14 cellular contexts compared by ENCODE assay signal in genomic region chr17:82544431-82545070, GRCh38. TPM values are rescaled to one million over a fixed set of nuclear protein-coding genes. Genes with fewer than 3 reads are reported as not detected.
DNase-seq lines count a peak whose midpoint lies in the region; ATAC-seq and TF ChIP-seq lines count a peak whose summit lies in the region.
"Had no signal": no experiment of that assay in that cellular context is flagged by ENCODE, and none has a peak within 500 bp of the region (broad histone marks: within the 10 kb centered on the region; RNA-seq: fewer than 3 reads in every experiment).

No MANE protein-coding gene starts in this region.

- H3K36me3 ChIP-seq in SK-N-SH (replicated peaks in 1 of 2; ENCODE audit: control insufficient read depth in 1 of 2, insufficient read depth in 2 of 2, low read length in 1 of 2) (peaks cover 0 to 5% of the 10 kb centered on the region in 2 experiments), ovary (no peaks in the 10 kb centered on the region)

- no peak overlapping the region for H3K4me3 ChIP-seq in SK-N-SH (ENCODE audit: low read depth in 2 of 2, low read length in 1 of 2)
- H3K4me3 ChIP-seq in ovary = peak overlapping the region; percentile 17
- H3K4me3 ChIP-seq: SK-N-MC had no signal

- H3K27ac ChIP-seq in SK-N-SH (ENCODE audit: low read depth in 2 of 2, low read length in 1 of 2) = no peak overlapping the region; a peak in 1 of 4 replicates
- peak overlapping the region in 1 of 2 donors; percentile 61 for H3K27ac ChIP-seq in ovary

- peaks cover 3% of the 10 kb centered on the region for H3K9me3 Mint-ChIP-seq in glutamatergic neuron (ENCODE audit: unreplicated experiment)
- no peaks in the 10 kb centered on the region for H3K9me3 Mint-ChIP-seq in natural killer cell treated with Interleukin-12 subunit alpha and Interleukin-12 subunit beta and Interleukin-15 and Interleukin-18, amount 100 ng/mL, for 72 hours
- H3K9me3 Mint-ChIP-seq: activated T-cell treated with anti-CD3 and anti-CD28 coated beads, Interleukin-2, amount 50 U/mL, for 4 hours had no signal

- peaks cover 100% of the 10 kb centered on the region for H3K79me2 ChIP-seq in SK-N-SH (ENCODE audit: insufficient read depth)

- H3K9ac ChIP-seq in SK-N-SH = no peak overlapping the region

- intact Hi-C loops in ovary (cut with DNase I) = loop anchor here in 1 of 4 donors (5.0 kb wide), 1 partner anchor 52 kb away; no protein-coding TSS in a partner anchor

- no peaks in the 10 kb centered on the region for H3F3A ChIP-seq in SK-N-SH (replicated peaks; ENCODE audit: insufficient read depth)

- peaks cover 95% of the 10 kb centered on the region for H4K20me1 ChIP-seq in SK-N-SH (ENCODE audit: insufficient read depth)

- no peak for ATAC-seq in SK-N-SH treated with all-trans-retinoic acid at 6 μM for 48 hours
- no peak for ATAC-seq in natural killer cell treated with Interleukin-12 subunit alpha and Interleukin-12 subunit beta and Interleukin-15 and Interleukin-18, amount 100 ng/mL, for 72 hours
- ATAC-seq in GM18909 (IDR thresholded peaks at IDR 0.05; ENCODE audit: poor library complexity, unreplicated experiment) = no peak
- ATAC-seq: activated T-cell treated with anti-CD3 and anti-CD28 coated beads, Interleukin-2, amount 50 U/mL, for 4 hours had no signal

- peak overlapping the region; percentile 35 for H3K4me3 Mint-ChIP-seq in glutamatergic neuron (ENCODE audit: unreplicated experiment)
- H3K4me3 Mint-ChIP-seq in natural killer cell treated with Interleukin-12 subunit alpha and Interleukin-12 subunit beta and Interleukin-15 and Interleukin-18, amount 100 ng/mL, for 72 hours = no peak overlapping the region
- H3K4me3 Mint-ChIP-seq: activated T-cell treated with anti-CD3 and anti-CD28 coated beads, Interleukin-2, amount 50 U/mL, for 4 hours had no signal

- no peaks in the 10 kb centered on the region for H3K27me3 ChIP-seq in SK-N-SH (ENCODE audit: insufficient read depth)
- no peaks in the 10 kb centered on the region for H3K27me3 ChIP-seq in ovary

- no peaks in the 10 kb centered on the region for H3K36me3 Mint-ChIP-seq in glutamatergic neuron (ENCODE audit: unreplicated experiment)
- no peaks in the 10 kb centered on the region for H3K36me3 Mint-ChIP-seq in natural killer cell treated with Interleukin-12 subunit alpha and Interleukin-12 subunit beta and Interleukin-15 and Interleukin-18, amount 100 ng/mL, for 72 hours

- TF ChIP-seq RAD21 in SK-N-SH (IDR thresholded peaks at IDR 0.05; ENCODE audit: low read length) = no peak

- peak; percentile 62 for DNase-seq in SK-N-SH
- DNase-seq in glutamatergic neuron = peak; percentile 23
- DNase-seq in ovary = peak in 3 of 5 donors; percentile 43 to 61 (median 45)
- DNase-seq in GM10266 (ENCODE audit: extremely low spot score) = no peak
- no peak for DNase-seq in NCI-H345 treated with DMSO at 0.1 percent for 48 hours (lab: John Stamatoyannopoulos, UW; ENCODE audit: unreplicated experiment)
- DNase-seq in natural killer cell treated with Interleukin-12 subunit alpha and Interleukin-12 subunit beta and Interleukin-15 and Interleukin-18, amount 100 ng/mL, for 72 hours (ENCODE audit: low spot score) = no peak
- DNase-seq: activated T-cell treated with anti-CD3 and anti-CD28 coated beads, Interleukin-2, amount 50 U/mL, for 4 hours; Calu3; NCI-H1436 treated with DMSO at 0.1 percent for 48 hours; NCI-H82; retina had no signal

- WGBS in SK-N-SH (ENCODE audit: low lambda C conversion rate) = 87% methylated on average over 16 of the region's 16 CpGs
- 41 to 60% (median 47%) methylated on average over 16 of the region's 16 CpGs for WGBS in ovary, 3 donors

- no peak for TF ChIP-seq EP300 in SK-N-SH (IDR thresholded peaks at IDR 0.05; ENCODE audit: borderline replicate concordance in 1 of 2, low read depth in 1 of 2, low read length in 1 of 2)
- TF ChIP-seq EP300 in ovary (IDR thresholded peaks at IDR 0.05) = no peak

- peaks cover 31% of the 10 kb centered on the region for H3K4me1 Mint-ChIP-seq in glutamatergic neuron (ENCODE audit: low read depth, unreplicated experiment)
- peaks cover 25 to 34% of the 10 kb centered on the region in 2 donors for H3K4me1 Mint-ChIP-seq in natural killer cell treated with Interleukin-12 subunit alpha and Interleukin-12 subunit beta and Interleukin-15 and Interleukin-18, amount 100 ng/mL, for 72 hours (ENCODE audit: low read depth in 2 of 2)

- TF ChIP-seq CTCF in SK-N-SH (IDR thresholded peaks at IDR 0.05) = no peak
- no peak for TF ChIP-seq CTCF in glutamatergic neuron (IDR thresholded peaks at IDR 0.05; ENCODE audit: partially characterized antibody, unreplicated experiment)
- no peak for TF ChIP-seq CTCF in ovary (IDR thresholded peaks at IDR 0.05)
- TF ChIP-seq CTCF in GM10266 (IDR thresholded peaks at IDR 0.05; ENCODE audit: control insufficient read depth, insufficient read depth, low read depth, missing control alignments) = no peak

- H3K27ac Mint-ChIP-seq in glutamatergic neuron (ENCODE audit: unreplicated experiment) = peak overlapping the region; percentile 74
- no peak overlapping the region for H3K27ac Mint-ChIP-seq in natural killer cell treated with Interleukin-12 subunit alpha and Interleukin-12 subunit beta and Interleukin-15 and Interleukin-18, amount 100 ng/mL, for 72 hours

- POLR2A ChIA-PET in SK-N-SH (lab: Yijun Ruan, JAX) = interaction anchor here (0.7 to 1.0 kb wide), 2 partner anchors 9 to 18 kb away, joined by 3 to 4 read pairs; no protein-coding TSS in a partner anchor

- no peaks in the 10 kb centered on the region for H3K27me3 Mint-ChIP-seq in glutamatergic neuron (ENCODE audit: unreplicated experiment)
- H3K27me3 Mint-ChIP-seq in natural killer cell treated with Interleukin-12 subunit alpha and Interleukin-12 subunit beta and Interleukin-15 and Interleukin-18, amount 100 ng/mL, for 72 hours = no peaks in the 10 kb centered on the region

- H3K4me2 ChIP-seq in SK-N-SH = no peak overlapping the region

- peaks cover 0 to 23% of the 10 kb centered on the region in 2 experiments; a peak in 1 of 4 replicates for H3K4me1 ChIP-seq in SK-N-SH (ENCODE audit: control insufficient read depth in 1 of 2, insufficient read depth in 2 of 2, low read depth in 1 of 2, low read length in 1 of 2)
- peaks cover 12% of the 10 kb centered on the region for H3K4me1 ChIP-seq in ovary (ENCODE audit: insufficient read depth)

- no peak for TF ChIP-seq POLR2A in ovary (IDR thresholded peaks at IDR 0.05)

- H3K9me2 ChIP-seq in SK-N-SH = no peaks in the 10 kb centered on the region

- CTCF ChIA-PET in SK-N-SH (lab: Yijun Ruan, JAX) = interaction anchor here (0.6 to 9.0 kb wide), 8 partner anchors 9 to 243 kb away, joined by 3 to 95 read pairs (median 5); no protein-coding TSS in a partner anchor

- no peak overlapping the region for H2AFZ ChIP-seq in SK-N-SH (ENCODE audit: low read depth)

- H3K9me3 ChIP-seq in SK-N-SH (no peaks in the 10 kb centered on the region), ovary (no peaks in the 10 kb centered on the region)

TF ChIP-seq in SK-N-SH, 30 proteins besides CTCF, POLR2A, EP300 and RAD21:
- TF ChIP-seq RXRA (IDR thresholded peaks at IDR 0.05; ENCODE audit: borderline replicate concordance, low read depth) = no peak
- TF ChIP-seq NRF1 (IDR thresholded peaks at IDR 0.05; ENCODE audit: low read depth, low read length) = no peak
- no peak for TF ChIP-seq IRF3 (IDR thresholded peaks at IDR 0.05; ENCODE audit: low read depth, low read length)
- TF ChIP-seq RFX5 (IDR thresholded peaks at IDR 0.05; ENCODE audit: low read length) = no peak
TF ChIP-seq in SK-N-SH: peak in this region for 0.

TF ChIP-seq in SK-N-SH treated with all-trans-retinoic acid at 6 μM for 48 hours, 23 proteins besides CTCF, POLR2A, EP300 and RAD21 (continues in another document):
- no peak for TF ChIP-seq RARB (CRISPR knock-in tag; IDR thresholded peaks at IDR 0.05)
- TF ChIP-seq CSDC2 (CRISPR knock-in tag; IDR thresholded peaks at IDR 0.05) = no peak
- TF ChIP-seq TOX (CRISPR knock-in tag; IDR thresholded peaks at IDR 0.05; ENCODE audit: borderline replicate concordance) = no peak
- no peak for TF ChIP-seq PPARA (CRISPR knock-in tag; IDR thresholded peaks at IDR 0.05; ENCODE audit: borderline replicate concordance)
- TF ChIP-seq CSRNP3 (CRISPR knock-in tag; IDR thresholded peaks at IDR 0.05) = no peak
- no peak for TF ChIP-seq ZNF8 (CRISPR knock-in tag; IDR thresholded peaks at IDR 0.05)
- no peak for TF ChIP-seq ZFP3 (CRISPR knock-in tag; IDR thresholded peaks at IDR 0.05)
- TF ChIP-seq GLIS3 (CRISPR knock-in tag; IDR thresholded peaks at IDR 0.05) = no peak
- TF ChIP-seq ISL1 (CRISPR knock-in tag; IDR thresholded peaks at IDR 0.05) = no peak

RNA-seq across cellular contexts. Expression of gene FOXK2, which starts 25.0 kb away (rescaled TPM):
- polyA plus RNA-seq in SK-N-SH (2012; rRNA removed) (33.6 and 36.4 TPM in 2 replicates), ovary (10 to 100 TPM; 19.1 to 28.8 TPM)
- 21.3 and 29.9 TPM in 2 replicates for polyA plus RNA-seq in SK-N-SH (2012; cell fraction: cytosol; rRNA removed)
- polyA plus RNA-seq in SK-N-SH (2012; cell fraction: nucleus; rRNA removed) = 43.8 and 54.0 TPM in 2 replicates
- total RNA-seq in glutamatergic neuron (ENCODE audit: unreplicated experiment) (95.7 TPM), ovary (10 to 100 TPM; 27.2 to 67.6 (median 48.2) TPM)
- 100 to 1,000 TPM in 1 of 2 donors, 10 to 100 TPM in 1; 60.9 to 108 TPM for total RNA-seq in natural killer cell treated with Interleukin-12 subunit alpha and Interleukin-12 subunit beta and Interleukin-15 and Interleukin-18, amount 100 ng/mL, for 72 hours

Comparison
In these comparisons a context has a peak if more than half of its experiments do, and no peak if none do; other contexts are left out.
1. DNase-seq: peak in SK-N-SH (single experiment), glutamatergic neuron (single experiment) and ovary (3 of 5); none in GM10266 (single experiment), NCI-H345 treated with DMSO at 0.1 percent for 48 hours (single experiment) and natural killer cell treated with Interleukin-12 subunit alpha and Interleukin-12 subunit beta and Interleukin-15 and Interleukin-18, amount 100 ng/mL, for 72 hours (single experiment).